In the genomic region with DNA sequence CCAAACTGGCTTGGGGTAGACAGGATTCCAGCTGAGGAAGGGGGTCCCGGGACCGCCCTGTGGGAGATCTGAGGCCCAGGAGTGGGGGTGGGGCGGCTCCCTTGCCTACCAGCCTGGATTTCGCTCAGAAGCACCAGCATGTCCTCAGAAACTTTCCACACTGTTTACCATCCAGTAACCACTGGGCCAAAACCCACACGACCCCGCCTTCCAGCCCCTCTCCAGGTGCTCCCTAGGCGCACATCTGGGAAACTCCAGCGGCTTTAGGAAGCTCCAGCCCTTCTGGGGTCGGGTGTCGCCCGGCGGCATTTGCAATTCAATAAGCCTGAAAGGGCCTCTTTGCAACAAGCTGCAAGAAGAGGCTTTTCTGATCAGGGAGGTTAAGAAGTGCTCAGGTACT, we compare ENCODE assay signal across 8 cellular contexts. TPM values are rescaled to one million over a fixed set of nuclear protein-coding genes. Genes with fewer than 3 reads are reported as not detected.
DNase-seq lines count a peak whose midpoint lies in the region; ATAC-seq and TF ChIP-seq lines count a peak whose summit lies in the region.

No MANE protein-coding gene starts in this region.

- H3K9ac ChIP-seq in DND-41 (ENCODE audit: low read depth, low read length): peak overlapping the region; percentile 25; the same call in 1 of the 2 replicates
- H3K9ac ChIP-seq in NT2/D1 (ENCODE audit: insufficient read length, low read depth): peak overlapping the region; percentile 52

- H3K9me3 ChIP-seq in DND-41 (ENCODE audit: insufficient read depth, low read length, severe bottlenecking) (no peaks in the 10 kb centered on the region), NT2/D1 (ENCODE audit: insufficient read depth, low read length) (no peaks in the 10 kb centered on the region)

- no peak overlapping the region; the same call in 1 of the 2 replicates for H3K4me2 ChIP-seq in DND-41 (ENCODE audit: insufficient read depth, low read length)

- peak overlapping the region; percentile 96 for H3K27ac ChIP-seq in DND-41 (ENCODE audit: low read length)

- peaks cover 88% of the 10 kb centered on the region for H3K4me1 ChIP-seq in DND-41 (ENCODE audit: insufficient read depth, low read length)
- H3K4me1 ChIP-seq in NT2/D1 (ENCODE audit: insufficient read depth, insufficient read length): peaks cover 35% of the 10 kb centered on the region

- no peaks in the 10 kb centered on the region for H4K20me1 ChIP-seq in DND-41 (ENCODE audit: insufficient read depth, low read length)

- ATAC-seq in DND-41 (ENCODE audit: insufficient read depth, low read depth) (no peak), GM19324 (IDR thresholded peaks at IDR 0.05; ENCODE audit: low FRiP score, unreplicated experiment) (no peak)

- H3K27ac Mint-ChIP-seq in glutamatergic neuron (ENCODE audit: unreplicated experiment) (no peak overlapping the region), osteocyte (ENCODE audit: unreplicated experiment) (peak overlapping the region; percentile 95)

- DNase-seq in DND-41 (no peak), NT2/D1 (ENCODE audit: low read depth, low spot score) (peak; percentile 89), glutamatergic neuron (no peak), osteocyte (ENCODE audit: extremely low spot score, unreplicated experiment) (no peak), cortex of kidney (lab: John Stamatoyannopoulos, UW) (no peak), NAMALWA (ENCODE audit: low spot score) (no peak), DMS 273 (lab: John Stamatoyannopoulos, UW; ENCODE audit: unreplicated experiment) (no peak)

- H3K36me3 ChIP-seq in DND-41 (ENCODE audit: insufficient read depth, low read length) (no peaks in the 10 kb centered on the region), NT2/D1 (ENCODE audit: insufficient read depth, insufficient read length, low read length) (no peaks in the 10 kb centered on the region)

- H3K9me3 Mint-ChIP-seq in glutamatergic neuron (ENCODE audit: unreplicated experiment) (no peaks in the 10 kb centered on the region), osteocyte (ENCODE audit: unreplicated experiment) (no peaks in the 10 kb centered on the region)

- H3K4me3 Mint-ChIP-seq in glutamatergic neuron (ENCODE audit: unreplicated experiment) (peak overlapping the region; percentile 84), osteocyte (ENCODE audit: unreplicated experiment) (no peak overlapping the region)

- H3K27me3 Mint-ChIP-seq in glutamatergic neuron (ENCODE audit: unreplicated experiment) (peaks cover 10% of the 10 kb centered on the region), osteocyte (ENCODE audit: unreplicated experiment) (peaks cover 2% of the 10 kb centered on the region)

- H3K4me3 ChIP-seq in DND-41 (ENCODE audit: low read depth in 1 of 2, low read length in 2 of 2) (no peak overlapping the region), NT2/D1 (ENCODE audit: insufficient read length, low read depth) (peak overlapping the region; percentile 32)

- no peak for TF ChIP-seq CTCF in DND-41 (IDR thresholded peaks at IDR 0.05; ENCODE audit: borderline replicate concordance, extremely low read depth, low read length, poor library complexity, severe bottlenecking)
- TF ChIP-seq CTCF in glutamatergic neuron (IDR thresholded peaks at IDR 0.05; ENCODE audit: partially characterized antibody, unreplicated experiment): no peak
- TF ChIP-seq CTCF in osteocyte (IDR thresholded peaks at IDR 0.05): no peak

- H3K4me1 Mint-ChIP-seq in glutamatergic neuron (ENCODE audit: low read depth, unreplicated experiment): peaks cover 28% of the 10 kb centered on the region
- H3K4me1 Mint-ChIP-seq in osteocyte (ENCODE audit: unreplicated experiment): peaks cover 63% of the 10 kb centered on the region

- H3K36me3 Mint-ChIP-seq in glutamatergic neuron (ENCODE audit: unreplicated experiment) (peaks cover 3% of the 10 kb centered on the region), osteocyte (ENCODE audit: unreplicated experiment) (no peaks in the 10 kb centered on the region)

- H2AFZ ChIP-seq in DND-41 (ENCODE audit: low read depth, low read length): no peak overlapping the region

- H3K79me2 ChIP-seq in DND-41 (ENCODE audit: insufficient read depth, low read length): peaks cover 24% of the 10 kb centered on the region

- H3K27me3 ChIP-seq in DND-41 (ENCODE audit: insufficient read depth, low read length, poor library complexity) (no peaks in the 10 kb centered on the region), NT2/D1 (ENCODE audit: insufficient read depth, insufficient read length) (peaks cover 57% of the 10 kb centered on the region)

RNA-seq across cellular contexts. Expression of gene RIPK4, which starts 4.6 kb away (rescaled TPM):
- total RNA-seq in glutamatergic neuron (ENCODE audit: unreplicated experiment): 2.9 TPM
- total RNA-seq in osteocyte: 2.4 and 2.7 TPM in 2 replicates
